ENCODE assay signal across 1 cellular context in the genomic region with DNA sequence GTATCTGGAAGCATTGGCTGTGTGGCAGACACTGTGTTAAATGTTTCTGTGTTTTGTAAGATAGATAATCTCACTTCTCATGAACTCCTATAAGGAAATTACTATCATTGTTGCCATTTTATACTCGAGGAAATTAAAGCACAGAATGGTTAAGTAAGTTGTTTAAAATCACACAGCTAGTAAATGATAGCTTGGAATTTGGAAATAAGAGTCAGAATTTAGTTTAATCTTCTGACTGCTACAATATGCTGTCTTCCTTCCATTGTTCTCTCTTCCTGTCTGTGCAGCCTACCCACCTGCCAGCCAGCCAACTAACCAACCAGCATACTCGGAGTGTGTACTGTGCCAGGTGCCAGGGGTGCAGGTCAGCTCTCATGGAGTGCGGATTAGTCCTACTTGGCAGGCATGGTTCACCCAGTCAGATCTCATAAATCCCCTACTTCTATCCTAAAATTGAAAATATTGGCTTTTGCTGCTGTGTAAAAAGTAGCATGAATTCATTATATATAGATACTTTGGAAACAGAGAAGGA.
TF ChIP-seq lines count a peak whose summit lies in the region.

No MANE protein-coding gene starts in this region.

TF ChIP-seq in IMR-90, 13 proteins besides CTCF, POLR2A, EP300 and RAD21:
- TF ChIP-seq RCOR1 (IDR thresholded peaks at IDR 0.05; ENCODE audit: insufficient replicate concordance, low read length) (no peak), RFX5 (IDR thresholded peaks at IDR 0.05; ENCODE audit: low read depth, low read length) (no peak)
- TF ChIP-seq, protein P1, sequence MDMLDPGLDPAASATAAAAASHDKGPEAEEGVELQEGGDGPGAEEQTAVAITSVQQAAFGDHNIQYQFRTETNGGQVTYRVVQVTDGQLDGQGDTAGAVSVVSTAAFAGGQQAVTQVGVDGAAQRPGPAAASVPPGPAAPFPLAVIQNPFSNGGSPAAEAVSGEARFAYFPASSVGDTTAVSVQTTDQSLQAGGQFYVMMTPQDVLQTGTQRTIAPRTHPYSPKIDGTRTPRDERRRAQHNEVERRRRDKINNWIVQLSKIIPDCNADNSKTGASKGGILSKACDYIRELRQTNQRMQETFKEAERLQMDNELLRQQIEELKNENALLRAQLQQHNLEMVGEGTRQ (IDR thresholded peaks at IDR 0.05; ENCODE audit: low read depth, low read length) = no peak
- TF ChIP-seq, protein P2, sequence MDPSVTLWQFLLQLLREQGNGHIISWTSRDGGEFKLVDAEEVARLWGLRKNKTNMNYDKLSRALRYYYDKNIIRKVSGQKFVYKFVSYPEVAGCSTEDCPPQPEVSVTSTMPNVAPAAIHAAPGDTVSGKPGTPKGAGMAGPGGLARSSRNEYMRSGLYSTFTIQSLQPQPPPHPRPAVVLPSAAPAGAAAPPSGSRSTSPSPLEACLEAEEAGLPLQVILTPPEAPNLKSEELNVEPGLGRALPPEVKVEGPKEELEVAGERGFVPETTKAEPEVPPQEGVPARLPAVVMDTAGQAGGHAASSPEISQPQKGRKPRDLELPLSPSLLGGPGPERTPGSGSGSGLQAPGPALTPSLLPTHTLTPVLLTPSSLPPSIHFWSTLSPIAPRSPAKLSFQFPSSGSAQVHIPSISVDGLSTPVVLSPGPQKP (IDR thresholded peaks at IDR 0.05; ENCODE audit: borderline replicate concordance, low read depth, low read length) = no peak
